ENCODE assay signal across 9 cellular contexts in the genomic region with DNA sequence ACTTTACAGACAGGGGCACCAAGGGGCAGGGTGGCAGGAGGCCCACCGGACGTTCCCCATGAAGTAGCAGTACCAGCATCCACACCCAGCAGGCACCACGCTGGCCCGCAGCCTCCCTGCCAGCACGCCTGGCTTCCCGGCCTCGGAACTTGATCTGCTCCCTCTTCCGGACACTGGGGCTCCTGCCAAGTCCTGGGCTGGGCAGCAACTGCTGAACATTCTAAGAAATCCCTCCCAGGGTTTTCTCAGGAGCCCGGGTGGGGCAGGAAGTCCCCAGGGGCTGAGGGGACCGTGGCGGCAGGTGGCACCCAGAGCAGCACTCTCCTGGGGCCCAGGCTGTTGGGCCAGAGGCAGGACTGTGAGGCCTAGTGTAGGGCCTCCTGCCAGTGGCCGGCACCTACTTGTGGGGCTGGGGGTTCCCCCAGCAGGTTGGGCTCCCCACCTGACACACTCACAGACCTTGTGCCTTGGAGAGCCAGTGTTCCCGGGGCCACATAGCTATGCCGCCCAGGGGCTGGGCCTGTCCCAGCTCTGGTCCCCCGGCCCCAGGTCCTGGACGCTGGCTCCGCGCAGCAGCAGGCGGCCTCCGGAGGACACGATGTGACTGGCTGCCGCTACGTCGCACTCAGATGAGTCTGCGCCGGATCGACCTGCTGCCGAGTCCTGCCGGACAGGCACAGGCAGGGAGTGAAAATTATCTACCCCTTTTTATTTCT.
DNase-seq lines count a peak whose midpoint lies in the region; ATAC-seq and TF ChIP-seq lines count a peak whose summit lies in the region.
"Had no signal": no experiment of that assay in that cellular context is flagged by ENCODE, and none has a peak within 500 bp of the region (broad histone marks: within the 10 kb centered on the region; RNA-seq: fewer than 3 reads in every experiment).

No MANE protein-coding gene starts in this region.

- no peak overlapping the region for H3K18ac ChIP-seq in IMR-90 (ENCODE audit: low read depth, low read length)

- dilution Hi-C loops in IMR-90 (cut with HindIII; ENCODE audit: low sequenced_read_pairs, unreplicated experiment): no loop called here

- H3K27ac Mint-ChIP-seq in stimulated activated naive CD8-positive, alpha-beta T cell treated with anti-CD3 and anti-CD28 coated beads, Interleukin-15, amount 100 ng/mL, for 72 hours: no peak overlapping the region

- no peak overlapping the region for H3K4me3 ChIP-seq in IMR-90 (ENCODE audit: insufficient read depth, low read depth, low read length)
- H3K4me3 ChIP-seq in mucosa of descending colon: no peak overlapping the region

- DNase-seq in ACHN: peak; percentile 50
- peak; percentile 25 for DNase-seq in IMR-90
- peak; percentile 83 to 89 (median 88) for DNase-seq in mucosa of descending colon
- DNase-seq in stimulated activated CD8-positive, alpha-beta memory T cell treated with anti-CD3 and anti-CD28 coated beads, Interleukin-4, amount 100 ng/mL, for 48 hours: no peak
- DNase-seq in Kasumi-1 (lab: John Stamatoyannopoulos, UW): no peak
- DNase-seq in islet precursor cell: no peak
- no peak for DNase-seq in stimulated activated naive CD8-positive, alpha-beta T cell treated with anti-CD3 and anti-CD28 coated beads, Interleukin-15, amount 100 ng/mL, for 72 hours
- DNase-seq: stimulated activated CD4-positive, alpha-beta T cell treated with anti-CD3 and anti-CD28 coated beads, Interleukin-2, amount 100 ng/mL, for 48 hours had no signal

- no peak overlapping the region for H2BK120ac ChIP-seq in IMR-90 (ENCODE audit: low read depth, low read length)

- in situ Hi-C loops in ACHN (cut with HindIII; ENCODE audit: low pct_ligation_motif_present, low pct_unique_long_range_greater_than_20kb, low sequenced_read_pairs) (no loop called here), IMR-90 (cut with MboI; ENCODE audit: low sequenced_read_pairs) (no loop called here)

- H2BK15ac ChIP-seq in IMR-90 (ENCODE audit: low read depth, low read length): no peak overlapping the region

- no peaks in the 10 kb centered on the region for H3K4me1 ChIP-seq in IMR-90 (ENCODE audit: control insufficient read depth, insufficient read depth, low read length)
- H3K4me1 ChIP-seq in mucosa of descending colon (ENCODE audit: low read depth): peaks cover 13% of the 10 kb centered on the region

- TF ChIP-seq RAD21 in IMR-90 (IDR thresholded peaks at IDR 0.05; ENCODE audit: low read length): no peak

- H4K20me1 ChIP-seq in IMR-90 (ENCODE audit: insufficient read depth, low read length): no peaks in the 10 kb centered on the region

- 0 out of 2 replicates have a peak, but pooled peaks have one; percentile 5 for TF ChIP-seq CTCF in IMR-90 (conservative IDR thresholded peaks at IDR 0.05; ENCODE audit: low read depth, low read length)
- no peak for TF ChIP-seq CTCF in mucosa of descending colon (IDR thresholded peaks at IDR 0.05)

- H3K56ac ChIP-seq in IMR-90 (ENCODE audit: extremely low read depth, insufficient read depth, low read length): no peak overlapping the region

- H2BK5ac ChIP-seq in IMR-90 (ENCODE audit: low read depth, low read length, poor library complexity, severe bottlenecking): no peak overlapping the region

- no peak overlapping the region for H2AK5ac ChIP-seq in IMR-90 (ENCODE audit: low read depth, low read length)

- H3K27ac ChIP-seq in IMR-90 (ENCODE audit: insufficient read depth, low read length) (no peak overlapping the region), cingulate gyrus (ENCODE audit: low read depth, low read length) (peak overlapping the region; percentile 47)

- no peaks in the 10 kb centered on the region for H3K79me1 ChIP-seq in IMR-90 (ENCODE audit: low read depth in 1 of 2, low read length in 2 of 2)

- no peak overlapping the region for H3K9ac ChIP-seq in IMR-90 (ENCODE audit: low read depth, low read length)

- peaks cover 60% of the 10 kb centered on the region for H3K27me3 ChIP-seq in IMR-90 (ENCODE audit: control insufficient read depth, insufficient read depth, low read length)

- CTCF ChIA-PET in IMR-90 (lab: Yijun Ruan, JAX): no interaction called here

- no peaks in the 10 kb centered on the region for H3K9me3 Mint-ChIP-seq in stimulated activated naive CD8-positive, alpha-beta T cell treated with anti-CD3 and anti-CD28 coated beads, Interleukin-15, amount 100 ng/mL, for 72 hours

- ATAC-seq in IMR-90 (ENCODE audit: low read depth) (peak; percentile 39), mucosa of descending colon (peak; percentile 75)
- ATAC-seq in stimulated activated naive CD8-positive, alpha-beta T cell treated with anti-CD3 and anti-CD28 coated beads, Interleukin-15, amount 100 ng/mL, for 72 hours: no peak

- no peak overlapping the region for H3K4me2 ChIP-seq in IMR-90 (ENCODE audit: low read depth, low read length)

- no peak overlapping the region for H3K4me3 Mint-ChIP-seq in stimulated activated naive CD8-positive, alpha-beta T cell treated with anti-CD3 and anti-CD28 coated beads, Interleukin-15, amount 100 ng/mL, for 72 hours

- H3K14ac ChIP-seq in IMR-90 (replicated peaks; ENCODE audit: low read depth, low read length): no peak overlapping the region

- POLR2A ChIA-PET in IMR-90 (lab: Charles Lee; ENCODE audit: unreplicated experiment): no interaction called here

- TF ChIP-seq POLR2A in IMR-90 (IDR thresholded peaks at IDR 0.05; ENCODE audit: low read depth, low read length): no peak

- H3K9me3 ChIP-seq in IMR-90 (ENCODE audit: control insufficient read depth, insufficient read depth, low read length) (no peaks in the 10 kb centered on the region), mucosa of descending colon (no peaks in the 10 kb centered on the region)

- no peak overlapping the region for H3K23ac ChIP-seq in IMR-90 (ENCODE audit: low read depth, low read length)

- H2BK20ac ChIP-seq in IMR-90 (ENCODE audit: low read depth, low read length): no peak overlapping the region

- peaks cover 26% of the 10 kb centered on the region for H3K4me1 Mint-ChIP-seq in stimulated activated naive CD8-positive, alpha-beta T cell treated with anti-CD3 and anti-CD28 coated beads, Interleukin-15, amount 100 ng/mL, for 72 hours

- BruUV-seq in IMR-90 (replicated peaks; lab: Mats Ljungman, UMichigan): no TSS peak

- H2AK9ac ChIP-seq in IMR-90 (replicated peaks; ENCODE audit: low read depth, low read length, poor library complexity): no peak overlapping the region

- peaks cover 40% of the 10 kb centered on the region for H3K27me3 Mint-ChIP-seq in stimulated activated naive CD8-positive, alpha-beta T cell treated with anti-CD3 and anti-CD28 coated beads, Interleukin-15, amount 100 ng/mL, for 72 hours

- H3K36me3 ChIP-seq in IMR-90 (ENCODE audit: control insufficient read depth, insufficient read depth, low read length): no peaks in the 10 kb centered on the region
- no peaks in the 10 kb centered on the region for H3K36me3 ChIP-seq in mucosa of descending colon (ENCODE audit: low read depth)

- H3K9me1 ChIP-seq in IMR-90 (ENCODE audit: insufficient read depth, low read length): no peaks in the 10 kb centered on the region

- 24% methylated on average over 4 of the region's 29 CpGs; no CpG with 5 or more reads in 1 of the 2 experiments for WGBS in IMR-90 (ENCODE audit: extremely low coverage in 2 of 2, insufficient read length in 1 of 2), 2 experiments

- H3K4ac ChIP-seq in IMR-90 (ENCODE audit: low read depth, low read length): no peak overlapping the region

- H2AFZ ChIP-seq in IMR-90 (replicated peaks; ENCODE audit: low read length, poor library complexity): peak overlapping the region; percentile 34

- H4K5ac ChIP-seq in IMR-90 (ENCODE audit: low read depth, low read length): no peak overlapping the region

- no peak overlapping the region for H4K91ac ChIP-seq in IMR-90 (ENCODE audit: insufficient read depth, low read depth, low read length)

- no peak overlapping the region for H4K8ac ChIP-seq in IMR-90 (ENCODE audit: low read depth in 2 of 2, low read length in 2 of 2)

- intact Hi-C loops in IMR-90 (cut with micrococcal nuclease): no loop called here
- intact Hi-C loops in mucosa of descending colon (cut with DNase I, micrococcal nuclease): no loop called here

TF ChIP-seq in IMR-90, 13 proteins besides CTCF, POLR2A, EP300 and RAD21:
- 0 out of 2 replicates have a peak, but pooled peaks have one; percentile 13 for TF ChIP-seq SMC3 (IDR thresholded peaks at IDR 0.05; ENCODE audit: low read depth, low read length)
- TF ChIP-seq USF2 (IDR thresholded peaks at IDR 0.05; ENCODE audit: low read depth, low read length): no peak

Comparison
In these comparisons a context has a peak if more than half of its experiments do, and no peak if none do; other contexts are left out.
1. DNase-seq: peak in ACHN (single experiment), IMR-90 (single experiment) and mucosa of descending colon (3 of 3); none in stimulated activated CD8-positive, alpha-beta memory T cell treated with anti-CD3 and anti-CD28 coated beads, Interleukin-4, amount 100 ng/mL, for 48 hours (single experiment), Kasumi-1 (0 of 2), islet precursor cell (single experiment) and stimulated activated naive CD8-positive, alpha-beta T cell treated with anti-CD3 and anti-CD28 coated beads, Interleukin-15, amount 100 ng/mL, for 72 hours (0 of 2).